1 cellular context compared by ENCODE assay signal in genomic region chr18:45571714-45572113, GRCh38.
TF ChIP-seq lines count a peak whose summit lies in the region.

No MANE protein-coding gene starts in this region.

TF ChIP-seq in HCT116, 20 proteins besides CTCF, POLR2A, EP300 and RAD21 (continued from another document):
- TF ChIP-seq ELF1 (IDR thresholded peaks at IDR 0.05; ENCODE audit: borderline replicate concordance, low read depth) (no peak), SIN3A (IDR thresholded peaks at IDR 0.05; ENCODE audit: low read depth) (no peak), TCF7L2 (IDR thresholded peaks at IDR 0.05; ENCODE audit: borderline replicate concordance, extremely low read depth, insufficient read depth, insufficient read length) (no peak), EZH2 (IDR thresholded peaks at IDR 0.05) (no peak)
- TF ChIP-seq, protein P1, sequence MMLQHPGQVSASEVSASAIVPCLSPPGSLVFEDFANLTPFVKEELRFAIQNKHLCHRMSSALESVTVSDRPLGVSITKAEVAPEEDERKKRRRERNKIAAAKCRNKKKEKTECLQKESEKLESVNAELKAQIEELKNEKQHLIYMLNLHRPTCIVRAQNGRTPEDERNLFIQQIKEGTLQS (IDR thresholded peaks at IDR 0.05): no peak
